Comparison of ENCODE assay signal across 27 cellular contexts in genomic region chr5:109884676-109885075, GRCh38.
"Had no signal": no experiment of that assay in that cellular context is flagged by ENCODE, and none has a peak within 500 bp of the region (broad histone marks: within the 10 kb centered on the region; RNA-seq: fewer than 3 reads in every experiment).

No MANE protein-coding gene starts in this region.

- DNase-seq: naive thymus-derived CD4-positive, alpha-beta T cell; natural killer cell; nucleus accumbens; psoas muscle; right lobe of liver; spleen; stimulated activated CD4-positive, alpha-beta T cell treated with anti-CD3 and anti-CD28 coated beads, Interleukin-12 subunit alpha, Interleukin-12 subunit beta, amount 100 ng/mL, for 4 hours; stimulated activated CD4-positive, alpha-beta T cell treated with anti-CD3 and anti-CD28 coated beads, Interleukin-1b, Interleukin-23, amount 100 ng/mL, for 48 hours; stimulated activated CD4-positive, alpha-beta T cell treated with anti-CD3 and anti-CD28 coated beads, Interleukin-4, amount 100 ng/mL, for 1 hour; stimulated activated CD4-positive, alpha-beta T cell treated with anti-CD3 and anti-CD28 coated beads, Interleukin-4, amount 100 ng/mL, for 4 hours; stimulated activated CD8-positive, alpha-beta memory T cell treated with anti-CD3 and anti-CD28 coated beads, Interleukin-4, amount 100 ng/mL, for 48 hours; stimulated activated naive CD4-positive, alpha-beta T cell; stimulated activated naive CD8-positive, alpha-beta T cell treated with anti-CD3 and anti-CD28 coated beads, Interleukin-15, amount 100 ng/mL, for 72 hours; stimulated activated naive CD8-positive, alpha-beta T cell treated with anti-CD3 and anti-CD28 coated beads, Interleukin-15, Interleukin-2, amounts not matched to agents 100 U/mL and 50 U/mL, for 24 hours; substantia nigra; testis; tibial artery; transverse colon; uterus had no signal

- H3K4me3 ChIP-seq: neural progenitor cell, pancreas, psoas muscle, right lobe of liver, skin epidermis, smooth muscle cell, spleen, suprapubic skin, testis, tibial artery, transverse colon, upper lobe of right lung, uterus had no signal

- H2AFZ ChIP-seq: neural progenitor cell had no signal

- H3K9ac ChIP-seq: neural progenitor cell had no signal

- H3K36me3 ChIP-seq: neural progenitor cell, neutrophil, pancreas, right lobe of liver, spleen, suprapubic skin, tibial artery, transverse colon, upper lobe of right lung, uterus had no signal

- ATAC-seq: naive thymus-derived CD4-positive, alpha-beta T cell; natural killer cell; pancreas; psoas muscle; right cardiac atrium; stimulated activated naive CD8-positive, alpha-beta T cell treated with anti-CD3 and anti-CD28 coated beads, Interleukin-15, Interleukin-2, amounts not matched to agents 100 U/mL and 50 U/mL, for 24 hours had no signal

- H3K27me3 ChIP-seq: neural progenitor cell, neutrophil, pancreas, right lobe of liver, spleen, suprapubic skin, testis, tibial artery, transverse colon, upper lobe of right lung, uterus had no signal

- H3K27ac ChIP-seq: neural progenitor cell, neutrophil, pancreas, psoas muscle, right lobe of liver, skin epidermis, spleen, suprapubic skin, testis, tibial artery, transverse colon, upper lobe of right lung, uterus had no signal

- H3K9me3 ChIP-seq: neutrophil, pancreas, psoas muscle, right lobe of liver, suprapubic skin, testis, tibial artery, transverse colon, upper lobe of right lung, uterus had no signal

- H3K4me2 ChIP-seq: neural progenitor cell, smooth muscle cell had no signal

- FAIRE-seq: pancreas had no signal

- H3K4me1 ChIP-seq: pancreas, psoas muscle, right lobe of liver, spleen, suprapubic skin, testis, tibial artery, transverse colon, upper lobe of right lung, uterus had no signal
